Comparison of ENCODE assay signal across 16 cellular contexts in the genomic region with DNA sequence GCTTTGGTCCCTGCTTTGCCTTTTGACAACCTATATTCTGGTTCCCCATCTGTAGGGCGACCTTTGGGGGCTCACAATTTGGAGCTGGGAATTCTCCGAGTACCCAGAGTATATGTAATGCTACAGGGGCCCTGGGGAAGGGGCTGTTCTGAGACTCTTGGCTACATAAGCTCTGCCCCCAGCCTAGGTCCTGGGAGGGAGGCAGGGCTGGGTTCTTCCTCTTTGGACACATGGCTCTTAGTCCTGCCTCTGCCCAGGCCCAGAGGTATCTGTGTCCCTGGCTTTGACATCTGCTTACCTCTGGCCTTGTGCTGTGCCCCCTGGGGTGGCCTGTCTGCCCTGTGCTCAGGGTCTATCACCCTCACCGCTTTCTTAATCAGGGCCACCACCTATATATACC.
DNase-seq lines count a peak whose midpoint lies in the region; ATAC-seq and TF ChIP-seq lines count a peak whose summit lies in the region.
"Had no signal": no experiment of that assay in that cellular context is flagged by ENCODE, and none has a peak within 500 bp of the region (broad histone marks: within the 10 kb centered on the region; RNA-seq: fewer than 3 reads in every experiment).

No MANE protein-coding gene starts in this region.

- POLR2A ChIA-PET in WTC11 (lab: Charles Lee): no interaction called here

- TF ChIP-seq POLR2A in thyroid gland (IDR thresholded peaks at IDR 0.05): no peak
- no peak for TF ChIP-seq POLR2A in GM18505 (IDR thresholded peaks at IDR 0.05; ENCODE audit: borderline replicate concordance, extremely low read depth, insufficient read depth, insufficient read length)

- H3K79me1 ChIP-seq in neuronal stem cell (ENCODE audit: low read depth, low read length): no peaks in the 10 kb centered on the region

- H3K4me1 ChIP-seq in left ventricle myocardium inferior (no peaks in the 10 kb centered on the region), neuronal stem cell (ENCODE audit: control insufficient read depth in 2 of 2, insufficient read depth in 1 of 2, low read depth in 1 of 2, low read length in 2 of 2) (no peaks in the 10 kb centered on the region), upper lobe of right lung (no peaks in the 10 kb centered on the region), thyroid gland (no peaks in the 10 kb centered on the region)

- peaks cover 9% of the 10 kb centered on the region; the same call in 1 of the 2 replicates for H3K4me1 Mint-ChIP-seq in WTC11
- H3K4me1 Mint-ChIP-seq: CD4-positive, alpha-beta memory T cell had no signal

- peaks cover 58% of the 10 kb centered on the region for H3K36me3 Mint-ChIP-seq in WTC11
- H3K36me3 Mint-ChIP-seq: CD4-positive, alpha-beta memory T cell had no signal

- no peak for TF ChIP-seq CTCF in left ventricle myocardium inferior (IDR thresholded peaks at IDR 0.05; ENCODE audit: borderline replicate concordance)
- no peak for TF ChIP-seq CTCF in WTC11 (IDR thresholded peaks at IDR 0.05)
- no peak for TF ChIP-seq CTCF in upper lobe of right lung (IDR thresholded peaks at IDR 0.05)
- no peak for TF ChIP-seq CTCF in thyroid gland (IDR thresholded peaks at IDR 0.05)

- H4K91ac ChIP-seq in neuronal stem cell (ENCODE audit: low read depth, low read length, poor library complexity): no peak overlapping the region

- H3K23ac ChIP-seq in neuronal stem cell (ENCODE audit: low read depth, low read length, poor library complexity): no peak overlapping the region

- H3K9ac ChIP-seq in neuronal stem cell (ENCODE audit: low read depth, low read length, poor library complexity): no peak overlapping the region

- H3K9me3 Mint-ChIP-seq in WTC11: no peaks in the 10 kb centered on the region
- H3K9me3 Mint-ChIP-seq: CD4-positive, alpha-beta memory T cell had no signal

- ATAC-seq in Right ventricle myocardium inferior (peak; percentile 31), WTC11 (no peak), upper lobe of right lung (no peak), GM18505 (IDR thresholded peaks at IDR 0.05; ENCODE audit: unreplicated experiment) (no peak)
- ATAC-seq: HCT116 had no signal

- whole genome bisulfite sequencing in neuronal stem cell (ENCODE audit: extremely low coverage in 2 of 2, insufficient read length in 2 of 2, insufficient replicate concordance in 1 of 2), 2 donors: no CpG with 5 or more reads among the region's 3 CpGs
- 88 to 94% methylated on average over 3 of the region's 3 CpGs for WGBS in thyroid gland, 2 donors

- H2AK5ac ChIP-seq in neuronal stem cell (ENCODE audit: low read depth, low read length): no peak overlapping the region

- no peak overlapping the region for H2BK15ac ChIP-seq in neuronal stem cell (ENCODE audit: low read length)

- H2BK5ac ChIP-seq in neuronal stem cell (ENCODE audit: low read length): no peak overlapping the region

- no peak overlapping the region for H3K4me3 Mint-ChIP-seq in WTC11
- H3K4me3 Mint-ChIP-seq: CD4-positive, alpha-beta memory T cell had no signal

- no peak overlapping the region for H3K27ac Mint-ChIP-seq in WTC11
- H3K27ac Mint-ChIP-seq: CD4-positive, alpha-beta memory T cell had no signal

- peak overlapping the region; percentile 8 for H2BK12ac ChIP-seq in neuronal stem cell (ENCODE audit: low read length)

- intact Hi-C loops in Right ventricle myocardium inferior (cut with DNase I): no loop called here
- intact Hi-C loops in left ventricle myocardium inferior (cut with micrococcal nuclease): no loop called here
- intact Hi-C loops in upper lobe of right lung (cut with DNase I): no loop called here
- intact Hi-C loops in thyroid gland (cut with DNase I): no loop called here

- no peak overlapping the region for H2BK120ac ChIP-seq in neuronal stem cell (ENCODE audit: low read depth, low read length)

- H3K4me3 ChIP-seq in left ventricle myocardium inferior (no peak overlapping the region), neuronal stem cell (ENCODE audit: low read length in 2 of 2) (no peak overlapping the region), upper lobe of right lung (no peak overlapping the region), thyroid gland (replicated peaks in 1 of 3) (no peak overlapping the region)

- no peaks in the 10 kb centered on the region for H3K27me3 Mint-ChIP-seq in WTC11 (ENCODE audit: low read depth)

- no peak overlapping the region for H3K4me2 ChIP-seq in neuronal stem cell (ENCODE audit: insufficient read depth, low read length, poor library complexity, severe bottlenecking)

- H2AFZ ChIP-seq in neuronal stem cell (ENCODE audit: low read length): no peak overlapping the region

- H4K8ac ChIP-seq in neuronal stem cell (ENCODE audit: low read depth, low read length): no peak overlapping the region

- H3K18ac ChIP-seq in neuronal stem cell (ENCODE audit: low read length): no peak overlapping the region

- CTCF ChIA-PET in WTC11 (lab: Charles Lee): interaction anchor here (0.5 kb wide), 1 partner anchor 198 kb away, joined by 5 read pairs; no protein-coding TSS in a partner anchor

- H3K27ac ChIP-seq in left ventricle myocardium inferior (replicated peaks) (no peak overlapping the region), neuronal stem cell (replicated peaks; ENCODE audit: low read length) (no peak overlapping the region), upper lobe of right lung (no peak overlapping the region), thyroid gland (no peak overlapping the region)
- H3K27ac ChIP-seq: HL-60 had no signal

- H3K4ac ChIP-seq in neuronal stem cell (ENCODE audit: low read length): no peak overlapping the region

- no peak overlapping the region for H3K14ac ChIP-seq in neuronal stem cell (ENCODE audit: low read length)

- H3K27me3 ChIP-seq in left ventricle myocardium inferior (ENCODE audit: low read depth) (peaks cover 20% of the 10 kb centered on the region), neuronal stem cell (ENCODE audit: control insufficient read depth in 3 of 3, insufficient read depth in 3 of 3, low read depth in 1 of 3, low read length in 3 of 3) (no peaks in the 10 kb centered on the region), upper lobe of right lung (peaks cover 4% of the 10 kb centered on the region), thyroid gland (no peaks in the 10 kb centered on the region)

- no peaks in the 10 kb centered on the region for H3K9me3 ChIP-seq in left ventricle myocardium inferior (replicated peaks)
- peaks cover 0 to 23% of the 10 kb centered on the region in 2 donors for H3K9me3 ChIP-seq in neuronal stem cell (replicated peaks in 1 of 2; ENCODE audit: control insufficient read depth in 2 of 2, insufficient read depth in 1 of 2, low read depth in 1 of 2, low read length in 2 of 2)
- H3K9me3 ChIP-seq in upper lobe of right lung: no peaks in the 10 kb centered on the region
- no peaks in the 10 kb centered on the region for H3K9me3 ChIP-seq in thyroid gland

- no peaks in the 10 kb centered on the region for H3K36me3 ChIP-seq in left ventricle myocardium inferior
- H3K36me3 ChIP-seq in neuronal stem cell (replicated peaks in 1 of 2; ENCODE audit: control insufficient read depth in 2 of 2, insufficient read depth in 2 of 2, low read length in 2 of 2): no peaks in the 10 kb centered on the region
- no peaks in the 10 kb centered on the region for H3K36me3 ChIP-seq in upper lobe of right lung
- no peaks in the 10 kb centered on the region for H3K36me3 ChIP-seq in thyroid gland

- DNase-seq in Right ventricle myocardium inferior (ENCODE audit: missing footprints): no peak
- no peak for DNase-seq in left ventricle myocardium inferior
- peak; percentile 3 for DNase-seq in WTC11 (ENCODE audit: low spot score)
- no peak for DNase-seq in neuronal stem cell (ENCODE audit: low spot score)
- peak; percentile 31 for DNase-seq in upper lobe of right lung
- no peak for DNase-seq in thyroid gland
- DNase-seq in GOT3 (lab: John Stamatoyannopoulos, UW): no peak
- DNase-seq: 8988T; C1 segment of cervical spinal cord; CD4-positive, alpha-beta memory T cell; DMS79; EL; GDM1 had no signal

TF ChIP-seq in WTC11, 78 proteins besides CTCF, POLR2A, EP300 and RAD21 (continues in another document):
- TF ChIP-seq, protein P1, sequence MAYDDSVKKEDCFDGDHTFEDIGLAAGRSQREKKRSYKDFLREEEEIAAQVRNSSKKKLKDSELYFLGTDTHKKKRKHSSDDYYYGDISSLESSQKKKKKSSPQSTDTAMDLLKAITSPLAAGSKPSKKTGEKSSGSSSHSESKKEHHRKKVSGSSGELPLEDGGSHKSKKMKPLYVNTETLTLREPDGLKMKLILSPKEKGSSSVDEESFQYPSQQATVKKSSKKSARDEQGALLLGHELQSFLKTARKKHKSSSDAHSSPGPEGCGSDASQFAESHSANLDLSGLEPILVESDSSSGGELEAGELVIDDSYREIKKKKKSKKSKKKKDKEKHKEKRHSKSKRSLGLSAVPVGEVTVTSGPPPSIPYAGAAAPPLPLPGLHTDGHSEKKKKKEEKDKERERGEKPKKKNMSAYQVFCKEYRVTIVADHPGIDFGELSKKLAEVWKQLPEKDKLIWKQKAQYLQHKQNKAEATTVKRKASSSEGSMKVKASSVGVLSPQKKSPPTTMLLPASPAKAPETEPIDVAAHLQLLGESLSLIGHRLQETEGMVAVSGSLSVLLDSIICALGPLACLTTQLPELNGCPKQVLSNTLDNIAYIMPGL (CRISPR knock-in tag; IDR thresholded peaks at IDR 0.05): no peak
- TF ChIP-seq CREB1 (CRISPR knock-in tag; IDR thresholded peaks at IDR 0.05) (no peak), HMGA2 (CRISPR knock-in tag; IDR thresholded peaks at IDR 0.05) (no peak), RORB (CRISPR knock-in tag; IDR thresholded peaks at IDR 0.05) (no peak), ZNF263 (CRISPR knock-in tag; IDR thresholded peaks at IDR 0.05; ENCODE audit: low read depth) (no peak), EMX1 (CRISPR knock-in tag; IDR thresholded peaks at IDR 0.05) (no peak), NR3C1 (CRISPR knock-in tag; conservative IDR thresholded peaks at IDR 0.05; ENCODE audit: low read depth) (no peak)
- TF ChIP-seq, protein P2, sequence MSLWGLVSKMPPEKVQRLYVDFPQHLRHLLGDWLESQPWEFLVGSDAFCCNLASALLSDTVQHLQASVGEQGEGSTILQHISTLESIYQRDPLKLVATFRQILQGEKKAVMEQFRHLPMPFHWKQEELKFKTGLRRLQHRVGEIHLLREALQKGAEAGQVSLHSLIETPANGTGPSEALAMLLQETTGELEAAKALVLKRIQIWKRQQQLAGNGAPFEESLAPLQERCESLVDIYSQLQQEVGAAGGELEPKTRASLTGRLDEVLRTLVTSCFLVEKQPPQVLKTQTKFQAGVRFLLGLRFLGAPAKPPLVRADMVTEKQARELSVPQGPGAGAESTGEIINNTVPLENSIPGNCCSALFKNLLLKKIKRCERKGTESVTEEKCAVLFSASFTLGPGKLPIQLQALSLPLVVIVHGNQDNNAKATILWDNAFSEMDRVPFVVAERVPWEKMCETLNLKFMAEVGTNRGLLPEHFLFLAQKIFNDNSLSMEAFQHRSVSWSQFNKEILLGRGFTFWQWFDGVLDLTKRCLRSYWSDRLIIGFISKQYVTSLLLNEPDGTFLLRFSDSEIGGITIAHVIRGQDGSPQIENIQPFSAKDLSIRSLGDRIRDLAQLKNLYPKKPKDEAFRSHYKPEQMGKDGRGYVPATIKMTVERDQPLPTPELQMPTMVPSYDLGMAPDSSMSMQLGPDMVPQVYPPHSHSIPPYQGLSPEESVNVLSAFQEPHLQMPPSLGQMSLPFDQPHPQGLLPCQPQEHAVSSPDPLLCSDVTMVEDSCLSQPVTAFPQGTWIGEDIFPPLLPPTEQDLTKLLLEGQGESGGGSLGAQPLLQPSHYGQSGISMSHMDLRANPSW (CRISPR knock-in tag; conservative IDR thresholded peaks at IDR 0.05; ENCODE audit: low read depth): no peak

Comparison
In these comparisons a context has a peak if more than half of its experiments do, and no peak if none do; other contexts are left out.
1. DNase-seq: peak in WTC11 (single experiment) and upper lobe of right lung (single experiment); none in Right ventricle myocardium inferior (single experiment), left ventricle myocardium inferior (single experiment), neuronal stem cell (single experiment), thyroid gland (0 of 2) and GOT3 (single experiment).